8 cellular contexts compared by ENCODE assay signal in the genomic region with DNA sequence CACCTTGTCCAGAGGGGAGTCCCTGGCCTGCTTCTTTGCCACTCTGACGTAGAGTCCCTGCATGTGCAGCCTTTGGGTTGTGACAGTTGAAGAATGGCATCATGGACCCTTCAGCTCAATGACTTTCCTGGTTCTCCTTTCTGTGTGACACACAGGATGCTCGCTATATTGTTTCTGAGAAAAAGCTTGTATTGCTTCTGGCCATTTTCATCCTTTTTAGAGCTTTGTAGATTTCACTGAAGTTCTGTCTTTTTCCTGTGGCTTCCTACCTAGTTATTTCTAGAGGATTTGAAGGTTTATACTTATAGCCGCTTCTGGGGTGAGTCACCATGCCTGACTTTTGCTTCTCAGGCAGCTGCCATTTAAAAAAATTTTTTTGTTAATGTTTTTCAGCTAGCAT. TPM values are rescaled to one million over a fixed set of nuclear protein-coding genes. Genes with fewer than 3 reads are reported as not detected.
DNase-seq lines count a peak whose midpoint lies in the region; ATAC-seq lines count a peak whose summit lies in the region.

No MANE protein-coding gene starts in this region.

- intact Hi-C loops in activated naive CD4-positive, alpha-beta T cell treated with anti-CD3 and anti-CD28 coated beads for 36 hours (cut with micrococcal nuclease), result no loop called here
- intact Hi-C loops in left colon (cut with DNase I, micrococcal nuclease), result no loop called here

- no peaks in the 10 kb centered on the region for H3K27me3 Mint-ChIP-seq in activated naive CD4-positive, alpha-beta T cell treated with anti-CD3 and anti-CD28 coated beads for 36 hours (ENCODE audit: low read depth)

- peak overlapping the region; percentile 27 for H3K27ac ChIP-seq in SJSA1

- no peak overlapping the region for H3K4me3 Mint-ChIP-seq in activated naive CD4-positive, alpha-beta T cell treated with anti-CD3 and anti-CD28 coated beads for 36 hours

- peak overlapping the region; percentile 15 for H3K27ac Mint-ChIP-seq in activated naive CD4-positive, alpha-beta T cell treated with anti-CD3 and anti-CD28 coated beads for 36 hours

- H3K4me1 ChIP-seq in SJSA1 (replicated peaks), result peaks cover 25% of the 10 kb centered on the region

- no peaks in the 10 kb centered on the region for H3K27me3 ChIP-seq in SJSA1 (replicated peaks)

- ATAC-seq in HG02678 (IDR thresholded peaks at IDR 0.05; ENCODE audit: unreplicated experiment) (peak; percentile 80), left colon (no peak), HG03439 (IDR thresholded peaks at IDR 0.05; ENCODE audit: unreplicated experiment) (no peak)
- ATAC-seq in stimulated activated naive CD8-positive, alpha-beta T cell treated with anti-CD3 and anti-CD28 coated beads, Interleukin-15, Interleukin-2, amounts not matched to agents 100 U/mL and 50 U/mL, for 24 hours, result peak; percentile 57

- H3K36me3 Mint-ChIP-seq in activated naive CD4-positive, alpha-beta T cell treated with anti-CD3 and anti-CD28 coated beads for 36 hours (ENCODE audit: low read depth), result peaks cover 61% of the 10 kb centered on the region

- DNase-seq in activated naive CD4-positive, alpha-beta T cell treated with anti-CD3 and anti-CD28 coated beads for 36 hours, result no peak
- no peak for DNase-seq in activated naive CD4-positive, alpha-beta T cell treated with Interleukin-2 at 50 U/mL for 16 hours
- peak in 1 of 2 experiments; percentile 52 for DNase-seq in SJSA1 (ENCODE audit: low read depth in 1 of 2, low spot score in 2 of 2)
- DNase-seq in stimulated activated naive CD8-positive, alpha-beta T cell treated with anti-CD3 and anti-CD28 coated beads, Interleukin-15, Interleukin-2, amounts not matched to agents 100 U/mL and 50 U/mL, for 24 hours, result no peak
- no peak for DNase-seq in SW480 (ENCODE audit: low spot score)
- DNase-seq in left colon, result no peak

- CTCF ChIA-PET in activated naive CD4-positive, alpha-beta T cell treated with anti-CD3 and anti-CD28 coated beads for 36 hours (lab: Charles Lee), result interaction anchor here (0.6 to 1.9 kb wide), 3 partner anchors 28 to 531 kb away, joined by 3 to 5 read pairs (median 4); no protein-coding TSS in a partner anchor

- H3K4me1 Mint-ChIP-seq in activated naive CD4-positive, alpha-beta T cell treated with anti-CD3 and anti-CD28 coated beads for 36 hours (ENCODE audit: low read depth), result peaks cover 37% of the 10 kb centered on the region

- peaks cover 3% of the 10 kb centered on the region; the same call in 1 of the 2 replicates for H3K9me3 ChIP-seq in SJSA1 (replicated peaks)

- H3K4me3 ChIP-seq in SJSA1, result no peak overlapping the region

- H3K36me3 ChIP-seq in SJSA1, result peaks cover 31% of the 10 kb centered on the region

- peaks cover 8% of the 10 kb centered on the region for H3K9me3 Mint-ChIP-seq in activated naive CD4-positive, alpha-beta T cell treated with anti-CD3 and anti-CD28 coated beads for 36 hours

RNA-seq across cellular contexts. Expression of gene SND1, which starts 27.0 kb away (rescaled TPM):
- total RNA-seq in activated naive CD4-positive, alpha-beta T cell treated with anti-CD3 and anti-CD28 coated beads for 36 hours, result 100 to 1,000 TPM; 184 to 211 TPM
- 163 and 172 TPM in 2 replicates for total RNA-seq in SJSA1 (2014; rRNA removed; shearing (Covaris generic))
- 100 to 1,000 TPM; 108 to 123 TPM for total RNA-seq in left colon

Comparison
In these comparisons a context has a peak if more than half of its experiments do, and no peak if none do; other contexts are left out.
1. ATAC-seq: peak in HG02678 (single experiment) and stimulated activated naive CD8-positive, alpha-beta T cell treated with anti-CD3 and anti-CD28 coated beads, Interleukin-15, Interleukin-2, amounts not matched to agents 100 U/mL and 50 U/mL, for 24 hours (single experiment); none in left colon (single experiment) and HG03439 (single experiment).